ENCODE assay signal across 1 cellular context in the genomic region with DNA sequence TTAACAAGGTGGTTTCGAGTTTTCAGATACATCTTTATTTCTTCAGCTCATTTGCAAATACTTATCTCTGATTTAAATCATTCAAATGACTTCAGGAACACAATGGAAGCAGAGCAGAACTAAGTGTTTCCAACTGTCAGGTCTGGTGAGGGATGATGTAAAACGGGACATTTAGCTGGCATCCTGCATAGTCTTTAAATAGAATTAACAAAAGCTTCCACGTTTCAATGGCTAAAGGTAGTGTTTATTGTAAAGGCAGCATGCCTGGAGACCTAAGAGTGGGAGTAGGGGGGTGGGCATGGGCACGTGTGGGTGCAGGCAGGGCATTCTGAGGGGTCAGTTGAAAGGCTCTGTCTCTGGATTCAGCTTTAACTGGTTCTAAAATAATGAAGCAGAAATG.
TF ChIP-seq lines count a peak whose summit lies in the region.

No MANE protein-coding gene starts in this region.

TF ChIP-seq in SK-N-SH, 30 proteins besides CTCF, POLR2A, EP300 and RAD21 (continued from another document):
- TF ChIP-seq, protein P1, sequence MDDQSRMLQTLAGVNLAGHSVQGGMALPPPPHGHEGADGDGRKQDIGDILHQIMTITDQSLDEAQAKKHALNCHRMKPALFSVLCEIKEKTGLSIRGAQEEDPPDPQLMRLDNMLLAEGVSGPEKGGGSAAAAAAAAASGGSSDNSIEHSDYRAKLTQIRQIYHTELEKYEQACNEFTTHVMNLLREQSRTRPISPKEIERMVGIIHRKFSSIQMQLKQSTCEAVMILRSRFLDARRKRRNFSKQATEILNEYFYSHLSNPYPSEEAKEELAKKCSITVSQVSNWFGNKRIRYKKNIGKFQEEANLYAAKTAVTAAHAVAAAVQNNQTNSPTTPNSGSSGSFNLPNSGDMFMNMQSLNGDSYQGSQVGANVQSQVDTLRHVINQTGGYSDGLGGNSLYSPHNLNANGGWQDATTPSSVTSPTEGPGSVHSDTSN (IDR thresholded peaks at IDR 0.05), result peak; percentile 63
- peak; percentile 85 for TF ChIP-seq RCOR1 (IDR thresholded peaks at IDR 0.05; ENCODE audit: low read length)
- TF ChIP-seq GATA2 (CRISPR knock-in tag; IDR thresholded peaks at IDR 0.05), result peak; percentile 68
- TF ChIP-seq POLR2AphosphoS5 (IDR thresholded peaks at IDR 0.05; ENCODE audit: low read depth, low read length), result peak; percentile 52; the same call in 1 of the 2 replicates
- peak; percentile 54; the same call in 1 of the 2 replicates for TF ChIP-seq MXI1 (IDR thresholded peaks at IDR 0.05; ENCODE audit: low read depth, low read length)
- no peak for TF ChIP-seq JUND (IDR thresholded peaks at IDR 0.05)
- no peak for TF ChIP-seq RFX5 (IDR thresholded peaks at IDR 0.05; ENCODE audit: low read length)
